ENCODE assay signal across 2 cellular contexts in genomic region chr15:77567202-77567601, GRCh38.
TF ChIP-seq lines count a peak whose summit lies in the region.

No MANE protein-coding gene starts in this region.

TF ChIP-seq in HepG2, 621 proteins besides CTCF, POLR2A, EP300 and RAD21:
- TF ChIP-seq ZNF530 (CRISPR knock-in tag; IDR thresholded peaks at IDR 0.05; ENCODE audit: low read depth) = no peak
- TF ChIP-seq, protein P1, sequence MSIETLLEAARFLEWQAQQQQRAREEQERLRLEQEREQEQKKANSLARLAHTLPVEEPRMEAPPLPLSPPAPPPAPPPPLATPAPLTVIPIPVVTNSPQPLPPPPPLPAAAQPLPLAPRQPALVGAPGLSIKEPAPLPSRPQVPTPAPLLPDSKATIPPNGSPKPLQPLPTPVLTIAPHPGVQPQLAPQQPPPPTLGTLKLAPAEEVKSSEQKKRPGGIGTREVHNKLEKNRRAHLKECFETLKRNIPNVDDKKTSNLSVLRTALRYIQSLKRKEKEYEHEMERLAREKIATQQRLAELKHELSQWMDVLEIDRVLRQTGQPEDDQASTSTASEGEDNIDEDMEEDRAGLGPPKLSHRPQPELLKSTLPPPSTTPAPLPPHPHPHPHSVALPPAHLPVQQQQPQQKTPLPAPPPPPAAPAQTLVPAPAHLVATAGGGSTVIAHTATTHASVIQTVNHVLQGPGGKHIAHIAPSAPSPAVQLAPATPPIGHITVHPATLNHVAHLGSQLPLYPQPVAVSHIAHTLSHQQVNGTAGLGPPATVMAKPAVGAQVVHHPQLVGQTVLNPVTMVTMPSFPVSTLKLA (IDR thresholded peaks at IDR 0.05) = peak; percentile 88

TF ChIP-seq in GM12878, 131 proteins besides CTCF, POLR2A, EP300 and RAD21:
- TF ChIP-seq STAT3 (IDR thresholded peaks at IDR 0.05; ENCODE audit: low read depth, low read length) = no peak
- TF ChIP-seq RCOR1 (conservative IDR thresholded peaks at IDR 0.05; ENCODE audit: low read depth, low read length) = no peak
- no peak for TF ChIP-seq SIN3A (IDR thresholded peaks at IDR 0.05; ENCODE audit: low read depth, low read length)
- no peak for TF ChIP-seq CHD2 (IDR thresholded peaks at IDR 0.05; ENCODE audit: borderline replicate concordance, low read depth, low read length)
TF ChIP-seq in GM12878: peak in this region for 0.
